18 cellular contexts compared by ENCODE assay signal in genomic region chr11:112118176-112118575, GRCh38. TPM values are rescaled to one million over a fixed set of nuclear protein-coding genes. Genes with fewer than 3 reads are reported as not detected.
DNase-seq lines count a peak whose midpoint lies in the region; ATAC-seq and TF ChIP-seq lines count a peak whose summit lies in the region.
"Had no signal": no experiment of that assay in that cellular context is flagged by ENCODE, and none has a peak within 500 bp of the region (broad histone marks: within the 10 kb centered on the region; RNA-seq: fewer than 3 reads in every experiment).

No MANE protein-coding gene starts in this region.

- RAD21 ChIA-PET in HCT116 (lab: Charles Lee; ENCODE audit: low non-redundant PET in 1 of 2, low total read pairs in 2 of 2, uncharacterized antibody in 2 of 2, unreplicated experiment in 2 of 2), result no interaction called here

- no peaks in the 10 kb centered on the region for H3K9me3 ChIP-seq in HCT116 (ENCODE audit: control insufficient read depth in 1 of 2, insufficient read depth in 1 of 2, low read depth in 1 of 2, low read length in 2 of 2)
- no peaks in the 10 kb centered on the region for H3K9me3 ChIP-seq in colonic mucosa

- peak overlapping the region; percentile 25; the same call in 1 of the 2 replicates for H3K4me2 ChIP-seq in HCT116 (ENCODE audit: low read length)
- H3K4me2 ChIP-seq: PC-9 had no signal

- no TSS peak for BruUV-seq in HCT116 (replicated peaks; lab: Mats Ljungman, UMichigan)

- no peaks in the 10 kb centered on the region for H3K36me3 ChIP-seq in HCT116 (ENCODE audit: control insufficient read depth in 1 of 2, insufficient read depth in 2 of 2, low read length in 2 of 2)
- H3K36me3 ChIP-seq in colonic mucosa, result no peaks in the 10 kb centered on the region

- intact Hi-C loops in HCT116 (cut with micrococcal nuclease), result no loop called here
- intact Hi-C loops in colonic mucosa (cut with DNase I), result no loop called here

- H3K79me2 ChIP-seq in HCT116 (ENCODE audit: insufficient read depth, low read length), result no peaks in the 10 kb centered on the region

- TF ChIP-seq POLR2A in HCT116 (IDR thresholded peaks at IDR 0.05; ENCODE audit: borderline replicate concordance, extremely low read depth, insufficient read depth, insufficient read length), result no peak

- no peak overlapping the region for H2AFZ ChIP-seq in HCT116 (ENCODE audit: low read depth, low read length, poor library complexity, severe bottlenecking)
- H2AFZ ChIP-seq: PC-9 had no signal

- DNase-seq in NK-92 treated with Interleukin-12 subunit alpha and Interleukin-12 subunit beta, amount 100 ng/mL, for 24 hours (lab: John Stamatoyannopoulos, UW), result peak; percentile 49
- DNase-seq in NK-92 (lab: John Stamatoyannopoulos, UW; ENCODE audit: unreplicated experiment) (no peak), HCT116 (ENCODE audit: low read depth, low spot score) (no peak), RPMI8226 (peak; percentile 44), myocyte (ENCODE audit: low read depth) (peak; percentile 39), omental fat pad (ENCODE audit: low spot score) (no peak), colonic mucosa (no peak)
- DNase-seq: GF-D8, GOT3, NCI-H1105, NCI-H187 treated with DMSO at 0.1 percent for 48 hours, NCI-H510A treated with DMSO at 0.1 percent for 48 hours, PC-9, Right ventricle myocardium superior had no signal

- H3K9me2 ChIP-seq in HCT116 (ENCODE audit: insufficient read depth), result no peaks in the 10 kb centered on the region

- TF ChIP-seq RAD21 in HCT116 (IDR thresholded peaks at IDR 0.05; ENCODE audit: low read depth), result no peak

- H3K9ac ChIP-seq in HCT116 (ENCODE audit: low read length) (no peak overlapping the region), colonic mucosa (ENCODE audit: low read depth in 2 of 2, low read length in 2 of 2) (no peak overlapping the region)

- H3K4me3 ChIP-seq in HCT116 (replicated peaks in 1 of 2; ENCODE audit: low read depth in 1 of 2, low read length in 2 of 2) (no peak overlapping the region), colonic mucosa (no peak overlapping the region)
- H3K4me3 ChIP-seq: PC-9 had no signal

- peak overlapping the region; percentile 93; the same call in 1 of the 2 replicates for H3K27ac ChIP-seq in HCT116 (ENCODE audit: low read depth, low read length)
- H3K27ac ChIP-seq in colonic mucosa, result no peak overlapping the region
- H3K27ac ChIP-seq: PC-9 had no signal

- no peaks in the 10 kb centered on the region for H4K20me1 ChIP-seq in HCT116 (ENCODE audit: insufficient read depth)

- no peak for ATAC-seq in HCT116
- ATAC-seq in omental fat pad (ENCODE audit: low FRiP score), result no peak
- ATAC-seq in GM21360 (IDR thresholded peaks at IDR 0.05; ENCODE audit: unreplicated experiment), result no peak
- ATAC-seq: SK-N-SH treated with all-trans-retinoic acid at 6 μM for 48 hours had no signal

- CTCF ChIA-PET in HCT116 (lab: Charles Lee), result no interaction called here

- TF ChIP-seq CTCF in HCT116 (IDR thresholded peaks at IDR 0.05 in 2 of 3, conservative IDR thresholded peaks at IDR 0.05 in 1 of 3; ENCODE audit: borderline replicate concordance in 1 of 3, insufficient read depth in 1 of 3, low read depth in 2 of 3, low read length in 2 of 3) (no peak), omental fat pad (IDR thresholded peaks at IDR 0.05) (no peak), colonic mucosa (IDR thresholded peaks at IDR 0.05) (no peak)

- H3K27me3 ChIP-seq in HCT116 (ENCODE audit: insufficient read depth, low read length), result no peaks in the 10 kb centered on the region
- no peaks in the 10 kb centered on the region for H3K27me3 ChIP-seq in colonic mucosa

- H3K4me1 ChIP-seq in HCT116 (ENCODE audit: control insufficient read depth in 1 of 2, insufficient read depth in 2 of 2, low read length in 2 of 2), result peaks cover 50 to 73% of the 10 kb centered on the region in 2 experiments
- no peaks in the 10 kb centered on the region for H3K4me1 ChIP-seq in colonic mucosa

- POLR2A ChIA-PET in HCT116 (lab: Charles Lee), result no interaction called here

TF ChIP-seq in HCT116, 20 proteins besides CTCF, POLR2A, EP300 and RAD21:
- no peak for TF ChIP-seq JUND (IDR thresholded peaks at IDR 0.05)
- TF ChIP-seq ZFX (IDR thresholded peaks at IDR 0.05), result no peak
- TF ChIP-seq TCF7L2 (IDR thresholded peaks at IDR 0.05; ENCODE audit: borderline replicate concordance, extremely low read depth, insufficient read depth, insufficient read length), result no peak
- TF ChIP-seq EGR1 (IDR thresholded peaks at IDR 0.05; ENCODE audit: low read depth), result no peak
- no peak for TF ChIP-seq ZNF274 (IDR thresholded peaks at IDR 0.05; ENCODE audit: low read depth, low read length)
TF ChIP-seq in HCT116: peak in this region for 0.

RNA-seq across cellular contexts. Expression of gene SDHD, which starts 31.5 kb away (rescaled TPM):
- 129 TPM for total RNA-seq in HCT116 (2021; ENCODE audit: unreplicated experiment)
- polyA plus RNA-seq in HCT116 (2012), result 160 and 163 TPM in 2 replicates
- total RNA-seq in myocyte, result 107 and 123 TPM in 2 replicates
- polyA plus RNA-seq in myocyte (2012), result 72.0 TPM
- total RNA-seq in omental fat pad, result 100 to 1,000 TPM in 2 of 4 donors, 10 to 100 TPM in 2; 85.0 to 145 (median 104) TPM
- 100 to 1,000 TPM; 274 to 276 TPM for total RNA-seq in colonic mucosa

RNA-seq across cellular contexts. Expression of gene TIMM8B, which starts 31.6 kb away (rescaled TPM):
- total RNA-seq in HCT116 (2021; ENCODE audit: unreplicated experiment), result 62.1 TPM
- polyA plus RNA-seq in HCT116 (2012), result 63.5 and 73.7 TPM in 2 replicates
- 55.0 and 62.6 TPM in 2 replicates for total RNA-seq in myocyte
- polyA plus RNA-seq in myocyte (2012), result 150 TPM
- total RNA-seq in omental fat pad, result 10 to 100 TPM; 31.5 to 37.1 (median 33.9) TPM
- 10 to 100 TPM; 40.7 to 93.9 TPM for total RNA-seq in colonic mucosa

RNA-seq across cellular contexts. Expression of gene NKAPD1, which starts 44.1 kb away (rescaled TPM):
- total RNA-seq in HCT116 (2021; ENCODE audit: unreplicated experiment) (19.4 TPM), myocyte (20.6 and 29.3 TPM in 2 replicates), omental fat pad (10 to 100 TPM; 11.0 to 15.4 (median 11.1) TPM), colonic mucosa (10 to 100 TPM; 12.5 to 12.8 TPM)
- polyA plus RNA-seq in HCT116 (2012), result 10.9 and 15.5 TPM in 2 replicates
- polyA plus RNA-seq in myocyte (2012), result 16.7 TPM

RNA-seq across cellular contexts. Expression of gene PIH1D2, which starts 44.4 kb away (rescaled TPM):
- total RNA-seq in HCT116 (2021; ENCODE audit: unreplicated experiment) (1.6 TPM), myocyte (1.1 and 1.5 TPM in 2 replicates), omental fat pad (1 to 10 TPM in 2 of 4 donors, under 1 TPM in 1, not detected in 1; 0.48 to 2.4 (median 1.8) TPM), colonic mucosa (1 to 10 TPM in 1 of 2 donors, under 1 TPM in 1; 0.82 to 1.0 TPM)
- polyA plus RNA-seq in HCT116 (2012), result 0.55 and 0.72 TPM in 2 replicates
- polyA plus RNA-seq in myocyte (2012), result 1.6 TPM
- polyA plus RNA-seq: CD4-positive, CD25-positive, alpha-beta regulatory T cell had no signal

RNA-seq across cellular contexts. Expression of gene IL18, which starts 45.7 kb away (rescaled TPM):
- total RNA-seq in HCT116 (2021; ENCODE audit: unreplicated experiment), result 112 TPM
- polyA plus RNA-seq in HCT116 (2012), result 64.3 and 75.5 TPM in 2 replicates
- not detected in 2 replicates for total RNA-seq in myocyte
- polyA plus RNA-seq in myocyte (2012), result 0.30 TPM
- total RNA-seq in omental fat pad, result 10 to 100 TPM; 10.4 to 70.9 (median 30.8) TPM
- 10 to 100 TPM; 42.3 to 63.4 TPM for total RNA-seq in colonic mucosa
- total RNA-seq: A673 had no signal
- polyA plus RNA-seq: CD4-positive, CD25-positive, alpha-beta regulatory T cell had no signal

Comparison
In these comparisons a context has a peak if more than half of its experiments do, and no peak if none do; other contexts are left out.
1. DNase-seq: peak in NK-92 treated with Interleukin-12 subunit alpha and Interleukin-12 subunit beta, amount 100 ng/mL, for 24 hours (single experiment), RPMI8226 (single experiment) and myocyte (single experiment); none in NK-92 (single experiment), HCT116 (single experiment), omental fat pad (single experiment) and colonic mucosa (single experiment).